Comparison of ENCODE assay signal across 22 cellular contexts in genomic region chr15:99154271-99154670, GRCh38. TPM values are rescaled to one million over a fixed set of nuclear protein-coding genes. Genes with fewer than 3 reads are reported as not detected.
DNase-seq lines count a peak whose midpoint lies in the region; ATAC-seq, FAIRE-seq and TF ChIP-seq lines count a peak whose summit lies in the region.
"Had no signal": no experiment of that assay in that cellular context is flagged by ENCODE, and none has a peak within 500 bp of the region (broad histone marks: within the 10 kb centered on the region; RNA-seq: fewer than 3 reads in every experiment).

No MANE protein-coding gene starts in this region.

- H3K4me3 Mint-ChIP-seq in Caco-2 (ENCODE audit: unreplicated experiment) = peak overlapping the region; percentile 7
- no peak overlapping the region for H3K4me3 Mint-ChIP-seq in stimulated activated naive B cell treated with anti-CD40 and anti-IgM and Interleukin-4, amounts not matched to agents 10 μg/mL and 1 μg/mL and 100 μg/mL, for 72 hours
- H3K4me3 Mint-ChIP-seq: activated CD4-positive, alpha-beta T cell treated with anti-CD3 and anti-CD28 coated beads, Interleukin-2, amount 10 ng/mL, durations not matched to agents 7 days and 5 days; activated naive CD8-positive, alpha-beta T cell treated with anti-CD3 and anti-CD28 coated beads for 36 hours; activated T-helper 17 cell treated with anti-CD3 and anti-CD28 coated beads, Interleukin-2, amount 50 U/mL, for 72 hours; natural killer cell; T-helper 1 cell treated with Interleukin-12 subunit alpha and Interleukin-12 subunit beta and Interleukin-4 antibody, amounts not matched to agents 30 μg/mL and 1 μg/mL, for 36 hours had no signal

- POLR2A ChIA-PET in Caco-2 (lab: Charles Lee) = no interaction called here

- TF ChIP-seq CTCF in Caco-2 (IDR thresholded peaks at IDR 0.05; ENCODE audit: insufficient read depth in 1 of 2, low read depth in 1 of 2, low read length in 1 of 2, severe bottlenecking in 1 of 2, unreplicated experiment in 1 of 2) (no peak), KMS-11 (conservative IDR thresholded peaks at IDR 0.05; ENCODE audit: low read depth, low read length) (no peak), cardiac fibroblast (IDR thresholded peaks at IDR 0.05; ENCODE audit: low read depth, low read length) (no peak), right lobe of liver (IDR thresholded peaks at IDR 0.05) (no peak), kidney (IDR thresholded peaks at IDR 0.05; ENCODE audit: borderline replicate concordance, extremely low read depth, insufficient read depth) (no peak)

- BruUV-seq in Caco-2 (replicated peaks; lab: Mats Ljungman, UMichigan) = no TSS peak

- no peaks in the 10 kb centered on the region for H3K79me2 ChIP-seq in KMS-11 (ENCODE audit: insufficient read depth, low read depth)

- CTCF ChIA-PET in Caco-2 (lab: Charles Lee) = no interaction called here

- H3K9me3 Mint-ChIP-seq in Caco-2 (ENCODE audit: unreplicated experiment) = no peaks in the 10 kb centered on the region
- H3K9me3 Mint-ChIP-seq in stimulated activated naive B cell treated with anti-CD40 and anti-IgM and Interleukin-4, amounts not matched to agents 10 μg/mL and 1 μg/mL and 100 μg/mL, for 72 hours = no peaks in the 10 kb centered on the region
- H3K9me3 Mint-ChIP-seq: activated CD4-positive, alpha-beta T cell treated with anti-CD3 and anti-CD28 coated beads, Interleukin-2, amount 10 ng/mL, durations not matched to agents 7 days and 5 days; activated naive CD8-positive, alpha-beta T cell treated with anti-CD3 and anti-CD28 coated beads for 36 hours; activated T-helper 17 cell treated with anti-CD3 and anti-CD28 coated beads, Interleukin-2, amount 50 U/mL, for 72 hours; natural killer cell; T-helper 1 cell treated with Interleukin-12 subunit alpha and Interleukin-12 subunit beta and Interleukin-4 antibody, amounts not matched to agents 30 μg/mL and 1 μg/mL, for 36 hours had no signal

- peak; percentile 68 to 71 for DNase-seq in Caco-2
- DNase-seq in cardiac fibroblast (ENCODE audit: low read depth in 2 of 2) = peak; percentile 12 to 27
- peak in 2 of 3 donors; percentile 34 to 64 for DNase-seq in right lobe of liver
- no peak for DNase-seq in kidney
- DNase-seq in hepatic stellate cell (ENCODE audit: low spot score) = no peak
- DNase-seq in stimulated activated naive B cell treated with anti-CD40 and anti-IgM and Interleukin-4, amounts not matched to agents 10 μg/mL and 1 μg/mL and 100 μg/mL, for 72 hours = no peak
- DNase-seq: activated CD4-positive, alpha-beta T cell treated with anti-CD3 and anti-CD28 coated beads, Interleukin-2, amount 10 ng/mL, durations not matched to agents 7 days and 5 days; activated naive CD8-positive, alpha-beta T cell treated with anti-CD3 and anti-CD28 coated beads for 36 hours; Karpas-422; left cardiac atrium; natural killer cell; NCI-H1694; NCI-H774; ovary; right cardiac atrium; upper lobe of left lung had no signal

- peak; percentile 64 to 81 (median 76) for ATAC-seq in right lobe of liver
- ATAC-seq in GM21528 (IDR thresholded peaks at IDR 0.05; ENCODE audit: low FRiP score, unreplicated experiment) = no peak
- no peak for ATAC-seq in stimulated activated naive B cell treated with anti-CD40 and anti-IgM and Interleukin-4, amounts not matched to agents 10 μg/mL and 1 μg/mL and 100 μg/mL, for 72 hours (replicated peaks)
- ATAC-seq: activated T-helper 17 cell treated with anti-CD3 and anti-CD28 coated beads, Interleukin-2, amount 50 U/mL, for 72 hours; natural killer cell had no signal

- no peak for FAIRE-seq in kidney (lab: Jason Lieb, UNC)

- H3K36me3 ChIP-seq in Caco-2 (ENCODE audit: control insufficient read depth, insufficient read depth, low read length) = no peaks in the 10 kb centered on the region
- H3K36me3 ChIP-seq in KMS-11 (ENCODE audit: insufficient read depth) = no peaks in the 10 kb centered on the region
- H3K36me3 ChIP-seq in right lobe of liver = peaks cover 0 to 4% (median 1%) of the 10 kb centered on the region in 4 donors
- peaks cover 4 to 10% of the 10 kb centered on the region in 2 donors for H3K36me3 ChIP-seq in kidney (ENCODE audit: control insufficient read depth in 1 of 2, insufficient read depth in 2 of 2, low read length in 2 of 2)
- H3K36me3 ChIP-seq: BLaER1 treated with 17β-estradiol and CSF1 and Interleukin-3, amounts not matched to agents 10 nM and 100 nM; ovary had no signal

- H3K9ac ChIP-seq in KMS-11 (no peak overlapping the region), kidney (ENCODE audit: low read length in 2 of 2) (no peak overlapping the region)
- H3K9ac ChIP-seq: BLaER1 treated with 17β-estradiol and CSF1 and Interleukin-3, amounts not matched to agents 10 nM and 100 nM had no signal

- H3K4me1 ChIP-seq in Caco-2 (peaks cover 39% of the 10 kb centered on the region), KMS-11 (ENCODE audit: low read depth, poor library complexity, severe bottlenecking) (peaks cover 94% of the 10 kb centered on the region), right lobe of liver (peaks cover 0 to 28% (median 4%) of the 10 kb centered on the region in 4 donors), kidney (ENCODE audit: control insufficient read depth in 1 of 2, insufficient read depth in 1 of 2, low read depth in 1 of 2, low read length in 2 of 2) (no peaks in the 10 kb centered on the region)

- no peaks in the 10 kb centered on the region for H3K36me3 Mint-ChIP-seq in Caco-2 (ENCODE audit: insufficient read depth, unreplicated experiment)
- no peaks in the 10 kb centered on the region for H3K36me3 Mint-ChIP-seq in stimulated activated naive B cell treated with anti-CD40 and anti-IgM and Interleukin-4, amounts not matched to agents 10 μg/mL and 1 μg/mL and 100 μg/mL, for 72 hours
- H3K36me3 Mint-ChIP-seq: activated naive CD8-positive, alpha-beta T cell treated with anti-CD3 and anti-CD28 coated beads for 36 hours; natural killer cell had no signal

- H3K4me3 ChIP-seq in Caco-2 (ENCODE audit: low read depth, low read length) (no peak overlapping the region), KMS-11 (IDR thresholded peaks at IDR 0.05; ENCODE audit: insufficient read depth, low read depth, low read length) (no peak overlapping the region), cardiac fibroblast (replicated peaks in 1 of 2; ENCODE audit: low read depth in 2 of 2, low read length in 2 of 2) (no peak overlapping the region), right lobe of liver (no peak overlapping the region), kidney (ENCODE audit: low read length in 2 of 2) (no peak overlapping the region)
- H3K4me3 ChIP-seq: BLaER1 treated with 17β-estradiol and CSF1 and Interleukin-3, amounts not matched to agents 10 nM and 100 nM; esophagus muscularis mucosa; ovary; upper lobe of left lung had no signal

- H4K20me1 ChIP-seq in KMS-11 (ENCODE audit: insufficient read depth) = no peaks in the 10 kb centered on the region
- H4K20me1 ChIP-seq: BLaER1 treated with 17β-estradiol and CSF1 and Interleukin-3, amounts not matched to agents 10 nM and 100 nM had no signal

- H3K9me3 ChIP-seq in Caco-2 (no peaks in the 10 kb centered on the region), right lobe of liver (no peaks in the 10 kb centered on the region), kidney (ENCODE audit: control insufficient read depth in 1 of 2, low read length in 2 of 2) (no peaks in the 10 kb centered on the region)
- H3K9me3 ChIP-seq: BLaER1 treated with 17β-estradiol and CSF1 and Interleukin-3, amounts not matched to agents 10 nM and 100 nM; esophagus muscularis mucosa; ovary; upper lobe of left lung had no signal

- H3K27ac ChIP-seq in KMS-11 = no peak overlapping the region
- peak overlapping the region in 1 of 3 donors; percentile 19 for H3K27ac ChIP-seq in right lobe of liver
- H3K27ac ChIP-seq in kidney (ENCODE audit: low read depth in 2 of 2, low read length in 2 of 2) = no peak overlapping the region
- H3K27ac ChIP-seq: BLaER1 treated with 17β-estradiol and CSF1 and Interleukin-3, amounts not matched to agents 10 nM and 100 nM; esophagus muscularis mucosa; ovary; upper lobe of left lung had no signal

- intact Hi-C loops in Caco-2 (cut with micrococcal nuclease; ENCODE audit: unreplicated experiment) (loop anchor here (2.0 kb wide), 2 partner anchors 27 to 49 kb away; partner anchors contain the start of gene SYNM), right lobe of liver (cut with DNase I) (no loop called here), kidney (cut with DNase I) (no loop called here)

- 28% methylated on average over 2 of the region's 2 CpGs for WGBS in right lobe of liver (ENCODE audit: insufficient coverage, low coverage, low lambda C conversion rate, missing lambda C conversion rate)

- H3K27me3 Mint-ChIP-seq in Caco-2 (ENCODE audit: insufficient read depth, unreplicated experiment) = no peaks in the 10 kb centered on the region
- H3K27me3 Mint-ChIP-seq in stimulated activated naive B cell treated with anti-CD40 and anti-IgM and Interleukin-4, amounts not matched to agents 10 μg/mL and 1 μg/mL and 100 μg/mL, for 72 hours = no peaks in the 10 kb centered on the region
- H3K27me3 Mint-ChIP-seq: activated CD4-positive, alpha-beta T cell treated with anti-CD3 and anti-CD28 coated beads, Interleukin-2, amount 10 ng/mL, durations not matched to agents 7 days and 5 days; activated naive CD8-positive, alpha-beta T cell treated with anti-CD3 and anti-CD28 coated beads for 36 hours; activated T-helper 17 cell treated with anti-CD3 and anti-CD28 coated beads, Interleukin-2, amount 50 U/mL, for 72 hours had no signal

- H2AFZ ChIP-seq in KMS-11 (ENCODE audit: low read depth) = no peak overlapping the region

- TF ChIP-seq POLR2A in right lobe of liver (IDR thresholded peaks at IDR 0.05) = no peak

- H3K27me3 ChIP-seq in Caco-2 (replicated peaks; ENCODE audit: control insufficient read depth, insufficient read depth, low read length) = no peaks in the 10 kb centered on the region
- H3K27me3 ChIP-seq in KMS-11 (ENCODE audit: insufficient read depth, low read depth) = no peaks in the 10 kb centered on the region
- no peaks in the 10 kb centered on the region for H3K27me3 ChIP-seq in right lobe of liver
- H3K27me3 ChIP-seq: BLaER1 treated with 17β-estradiol and CSF1 and Interleukin-3, amounts not matched to agents 10 nM and 100 nM; esophagus muscularis mucosa; ovary; upper lobe of left lung had no signal

- peaks cover 22% of the 10 kb centered on the region for H3K4me1 Mint-ChIP-seq in Caco-2 (ENCODE audit: low read depth, unreplicated experiment)
- no peaks in the 10 kb centered on the region for H3K4me1 Mint-ChIP-seq in stimulated activated naive B cell treated with anti-CD40 and anti-IgM and Interleukin-4, amounts not matched to agents 10 μg/mL and 1 μg/mL and 100 μg/mL, for 72 hours
- H3K4me1 Mint-ChIP-seq: activated naive CD8-positive, alpha-beta T cell treated with anti-CD3 and anti-CD28 coated beads for 36 hours; activated T-helper 17 cell treated with anti-CD3 and anti-CD28 coated beads, Interleukin-2, amount 50 U/mL, for 72 hours; natural killer cell had no signal

- H3K27ac Mint-ChIP-seq in Caco-2 (ENCODE audit: unreplicated experiment) = no peak overlapping the region
- H3K27ac Mint-ChIP-seq in stimulated activated naive B cell treated with anti-CD40 and anti-IgM and Interleukin-4, amounts not matched to agents 10 μg/mL and 1 μg/mL and 100 μg/mL, for 72 hours = no peak overlapping the region
- H3K27ac Mint-ChIP-seq: activated CD4-positive, alpha-beta T cell treated with anti-CD3 and anti-CD28 coated beads, Interleukin-2, amount 10 ng/mL, durations not matched to agents 7 days and 5 days; activated naive CD8-positive, alpha-beta T cell treated with anti-CD3 and anti-CD28 coated beads for 36 hours; activated T-helper 17 cell treated with anti-CD3 and anti-CD28 coated beads, Interleukin-2, amount 50 U/mL, for 72 hours; natural killer cell; T-helper 1 cell treated with Interleukin-12 subunit alpha and Interleukin-12 subunit beta and Interleukin-4 antibody, amounts not matched to agents 30 μg/mL and 1 μg/mL, for 36 hours had no signal

- H3K4me2 ChIP-seq in KMS-11 = peak overlapping the region; percentile 88; the same call in 1 of the 2 replicates
- H3K4me2 ChIP-seq: BLaER1 treated with 17β-estradiol and CSF1 and Interleukin-3, amounts not matched to agents 10 nM and 100 nM had no signal

RNA-seq across cellular contexts. Expression of gene SYNM, which starts 49.4 kb away (rescaled TPM):
- 6.0 and 6.1 TPM in 2 replicates for total RNA-seq in Caco-2 (2022)
- 1 to 10 TPM; 1.6 to 3.5 (median 2.9) TPM for total RNA-seq in right lobe of liver
- 23.2 TPM for total RNA-seq in kidney
- polyA plus RNA-seq in kidney (ENCODE audit: insufficient read depth, low read depth, low replicate concordance) = 4.5 TPM

Comparison
In these comparisons a context has a peak if more than half of its experiments do, and no peak if none do; other contexts are left out.
1. DNase-seq: peak in Caco-2 (2 of 2), cardiac fibroblast (2 of 2) and right lobe of liver (2 of 3); none in kidney (single experiment), hepatic stellate cell (single experiment) and stimulated activated naive B cell treated with anti-CD40 and anti-IgM and Interleukin-4, amounts not matched to agents 10 μg/mL and 1 μg/mL and 100 μg/mL, for 72 hours (single experiment).
2. ATAC-seq: peak in right lobe of liver (4 of 4); none in GM21528 (single experiment) and stimulated activated naive B cell treated with anti-CD40 and anti-IgM and Interleukin-4, amounts not matched to agents 10 μg/mL and 1 μg/mL and 100 μg/mL, for 72 hours (0 of 2).